ENCODE assay signal across 8 cellular contexts in the genomic region with DNA sequence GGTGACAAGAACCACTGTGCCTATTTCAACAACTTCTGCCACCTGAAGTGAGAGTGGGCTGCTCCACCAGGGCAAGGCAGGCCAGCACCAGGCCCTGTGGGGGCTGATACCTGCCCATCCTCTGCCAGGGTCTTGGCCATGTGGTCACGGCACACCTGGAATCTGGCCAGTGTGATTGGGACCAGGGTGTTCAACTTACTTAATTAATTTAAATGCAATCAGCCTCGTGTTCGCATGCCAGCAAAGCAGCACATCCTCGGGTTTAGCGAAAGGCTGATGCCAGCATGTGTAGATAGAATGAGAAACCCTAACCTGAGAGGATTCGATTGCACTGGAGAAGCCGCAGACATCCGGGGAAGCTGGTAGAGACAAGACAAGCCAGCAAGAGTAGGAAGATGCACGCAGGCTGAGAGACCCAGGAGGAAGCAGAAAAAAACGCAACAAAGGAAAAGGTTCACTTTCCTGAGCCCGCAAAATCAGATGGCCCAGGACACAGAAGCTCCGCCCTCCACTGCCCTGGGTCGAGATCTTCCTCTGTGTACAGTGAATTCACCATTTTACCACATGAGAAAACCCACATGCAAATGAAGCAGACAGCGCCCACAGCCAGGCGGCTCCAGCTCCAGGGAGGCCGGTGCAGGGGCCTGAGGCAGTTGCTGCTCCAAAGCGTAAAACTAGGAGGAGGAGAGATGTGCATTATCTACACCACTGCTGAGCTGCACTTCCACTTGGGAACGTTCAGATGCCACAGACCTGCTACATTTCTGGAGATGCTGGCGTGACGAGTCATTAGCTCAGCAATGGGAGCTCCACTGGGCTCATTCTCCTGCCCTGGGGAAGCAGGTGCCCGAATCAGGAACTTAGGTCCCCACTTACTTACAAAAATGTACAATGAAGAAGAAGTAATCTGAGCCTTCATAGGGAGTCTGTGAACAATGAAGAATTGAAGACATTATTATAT.
A peak's percentile ranks its signal among the peaks of the same experiment; 100 is the strongest.
DNase-seq lines count a peak whose midpoint lies in the region; ATAC-seq and TF ChIP-seq lines count a peak whose summit lies in the region.

No MANE protein-coding gene starts in this region.

- H3K4me1 ChIP-seq in DND-41 (ENCODE audit: insufficient read depth, low read length) = peaks cover 51% of the 10 kb centered on the region

- H2AFZ ChIP-seq in DND-41 (ENCODE audit: low read depth, low read length) = peak overlapping the region; percentile 53

- H3K79me2 ChIP-seq in DND-41 (ENCODE audit: insufficient read depth, low read length) = no peaks in the 10 kb centered on the region

- peak overlapping the region in 1 of 2 experiments; percentile 42; a peak in 2 of 4 replicates for H3K4me3 ChIP-seq in DND-41 (ENCODE audit: low read depth in 1 of 2, low read length in 2 of 2)

- peak; percentile 32 for TF ChIP-seq CTCF in DND-41 (IDR thresholded peaks at IDR 0.05; ENCODE audit: borderline replicate concordance, extremely low read depth, low read length, poor library complexity, severe bottlenecking)

- peak overlapping the region; percentile 90 for H3K27ac ChIP-seq in DND-41 (ENCODE audit: low read length)

- no peaks in the 10 kb centered on the region for H3K9me3 ChIP-seq in DND-41 (ENCODE audit: insufficient read depth, low read length, severe bottlenecking)

- peaks cover 4% of the 10 kb centered on the region; the same call in 1 of the 2 replicates for H4K20me1 ChIP-seq in DND-41 (ENCODE audit: insufficient read depth, low read length)

- DNase-seq in DND-41 = peak; percentile 96
- peak; percentile 55 for DNase-seq in NCI-H1048 (lab: John Stamatoyannopoulos, UW)
- peak; percentile 31 for DNase-seq in activated naive CD4-positive, alpha-beta T cell treated with anti-CD3 and anti-CD28 coated beads, Interleukin-2, amount 50 U/mL, for 16 hours
- peak; percentile 10 to 24 for DNase-seq in stimulated activated CD8-positive, alpha-beta memory T cell treated with anti-CD3 and anti-CD28 coated beads, Interleukin-15, amount 100 ng/mL, for 48 hours (ENCODE audit: low read depth in 2 of 2)
- DNase-seq in NCI-H1417 (lab: John Stamatoyannopoulos, UW) = no peak
- DNase-seq in HUDEP-2 (lab: John Stamatoyannopoulos, UW; ENCODE audit: unreplicated experiment in 76 of 76) = no peak
- DNase-seq in iPS-NIHi11 (ENCODE audit: low spot score) = no peak

- no peaks in the 10 kb centered on the region for H3K36me3 ChIP-seq in DND-41 (ENCODE audit: insufficient read depth, low read length)

- no peaks in the 10 kb centered on the region for H3K27me3 ChIP-seq in DND-41 (ENCODE audit: insufficient read depth, low read length, poor library complexity)

- ATAC-seq in DND-41 (ENCODE audit: insufficient read depth, low read depth) (peak; percentile 94), GM21786 (IDR thresholded peaks at IDR 0.05; ENCODE audit: unreplicated experiment) (peak; percentile 98)

- peak overlapping the region; percentile 65 for H3K4me2 ChIP-seq in DND-41 (ENCODE audit: insufficient read depth, low read length)

- H3K9ac ChIP-seq in DND-41 (ENCODE audit: low read depth, low read length) = peak overlapping the region; percentile 51

Comparison
In these comparisons a context has a peak if more than half of its experiments do, and no peak if none do; other contexts are left out.
1. DNase-seq: peak in DND-41 (single experiment), NCI-H1048 (single experiment), activated naive CD4-positive, alpha-beta T cell treated with anti-CD3 and anti-CD28 coated beads, Interleukin-2, amount 50 U/mL, for 16 hours (single experiment) and stimulated activated CD8-positive, alpha-beta memory T cell treated with anti-CD3 and anti-CD28 coated beads, Interleukin-15, amount 100 ng/mL, for 48 hours (2 of 2); none in NCI-H1417 (0 of 3), HUDEP-2 (0 of 76) and iPS-NIHi11 (single experiment).